In genomic region chr12:109594566-109595317, GRCh38 we compare ENCODE assay signal across 18 cellular contexts. TPM values are rescaled to one million over a fixed set of nuclear protein-coding genes. Genes with fewer than 3 reads are reported as not detected.
A peak's percentile ranks its signal among the peaks of the same experiment; 100 is the strongest.
DNase-seq lines count a peak whose midpoint lies in the region; ATAC-seq and TF ChIP-seq lines count a peak whose summit lies in the region.
"Had no signal": no experiment of that assay in that cellular context is flagged by ENCODE, and none has a peak within 500 bp of the region (broad histone marks: within the 10 kb centered on the region; RNA-seq: fewer than 3 reads in every experiment).

No MANE protein-coding gene starts in this region.

- H3K56ac ChIP-seq in IMR-90 (ENCODE audit: extremely low read depth, insufficient read depth, low read length): no peak overlapping the region

- 100% methylated on average over 3 of the region's 15 CpGs; no CpG with 5 or more reads in 1 of the 2 experiments for WGBS in IMR-90 (ENCODE audit: extremely low coverage in 2 of 2, insufficient read length in 1 of 2), 2 experiments
- 66 to 77% (median 67%) methylated on average over 15 of the region's 15 CpGs for WGBS in psoas muscle, 3 donors
- 70 to 71% methylated on average over 2 to 3 of the region's 15 CpGs for WGBS in gastroesophageal sphincter (ENCODE audit: low coverage in 1 of 2), 2 donors
- 87 to 92% methylated on average over 15 of the region's 15 CpGs for WGBS in heart right ventricle, 2 donors

- H3K14ac ChIP-seq in IMR-90 (replicated peaks; ENCODE audit: low read depth, low read length): no peak overlapping the region

- TF ChIP-seq EP300 in gastroesophageal sphincter (IDR thresholded peaks at IDR 0.05): no peak

- no peak for ATAC-seq in IMR-90 (ENCODE audit: low read depth)
- peak; percentile 19 to 33 (median 23) for ATAC-seq in psoas muscle
- no peak for ATAC-seq in gastroesophageal sphincter
- no peak for ATAC-seq in heart right ventricle
- ATAC-seq: Panc1 had no signal

- no peak overlapping the region for H3K23ac ChIP-seq in IMR-90 (ENCODE audit: low read depth, low read length)

- H2BK5ac ChIP-seq in IMR-90 (ENCODE audit: low read depth, low read length, poor library complexity, severe bottlenecking): no peak overlapping the region

- TF ChIP-seq CTCF in IMR-90 (conservative IDR thresholded peaks at IDR 0.05; ENCODE audit: low read depth, low read length): no peak
- TF ChIP-seq CTCF in epithelial cell of esophagus (IDR thresholded peaks at IDR 0.05; ENCODE audit: insufficient read depth, low read depth, low read length, missing control alignments): no peak
- TF ChIP-seq CTCF in psoas muscle (IDR thresholded peaks at IDR 0.05): no peak
- no peak for TF ChIP-seq CTCF in gastroesophageal sphincter (IDR thresholded peaks at IDR 0.05)
- TF ChIP-seq CTCF in heart right ventricle (IDR thresholded peaks at IDR 0.05): no peak

- intact Hi-C loops in IMR-90 (cut with micrococcal nuclease): loop anchor here (5.0 kb wide), 1 partner anchor 118 kb away; the partner anchor contains the start of gene FAM222A
- intact Hi-C loops in psoas muscle (cut with DNase I): loop anchor here in 1 of 2 donors (5.0 kb wide), 2 partner anchors 72 to 123 kb away; no protein-coding TSS in a partner anchor
- intact Hi-C loops in heart right ventricle (cut with DNase I): loop anchor here in 8 of 10 donors (5.0 to 10.0 kb wide), 8 partner anchors 72 to 280 kb away; partner anchors contain the start of gene FAM222A (in 7 of the 8)

- no peaks in the 10 kb centered on the region for H4K20me1 ChIP-seq in IMR-90 (ENCODE audit: insufficient read depth, low read length)
- no peaks in the 10 kb centered on the region for H4K20me1 ChIP-seq in Karpas-422 (ENCODE audit: insufficient read depth, low read depth, low read length)

- no peak overlapping the region for H2AK9ac ChIP-seq in IMR-90 (replicated peaks; ENCODE audit: low read depth, low read length, poor library complexity)

- H4K91ac ChIP-seq in IMR-90 (ENCODE audit: insufficient read depth, low read depth, low read length): no peak overlapping the region

- H3K9me2 ChIP-seq in Karpas-422 (replicated peaks; ENCODE audit: insufficient read depth, low read length): no peaks in the 10 kb centered on the region

- H4K8ac ChIP-seq in IMR-90 (ENCODE audit: low read depth in 2 of 2, low read length in 2 of 2): no peak overlapping the region

- H3K79me2 ChIP-seq in Karpas-422 (ENCODE audit: low read length): no peaks in the 10 kb centered on the region

- POLR2A ChIA-PET in IMR-90 (lab: Charles Lee; ENCODE audit: unreplicated experiment): no interaction called here

- in situ Hi-C loops in IMR-90 (cut with MboI; ENCODE audit: low sequenced_read_pairs): loop anchor here (5.0 kb wide), 1 partner anchor 178 kb away; no protein-coding TSS in a partner anchor

- H3K4me2 ChIP-seq in IMR-90 (ENCODE audit: low read depth, low read length): no peak overlapping the region
- H3K4me2 ChIP-seq in Karpas-422 (ENCODE audit: low read depth, low read length, poor library complexity, severe bottlenecking): no peak overlapping the region

- no peak for TF ChIP-seq RAD21 in IMR-90 (IDR thresholded peaks at IDR 0.05; ENCODE audit: low read length)

- H3K27ac ChIP-seq in IMR-90 (ENCODE audit: insufficient read depth, low read length): no peak overlapping the region
- peak overlapping the region; percentile 89 for H3K27ac ChIP-seq in psoas muscle
- H3K27ac ChIP-seq in gastroesophageal sphincter: no peak overlapping the region
- H3K27ac ChIP-seq in Karpas-422 (ENCODE audit: low read length): no peak overlapping the region
- H3K27ac ChIP-seq in heart right ventricle: peak overlapping the region in 1 of 10 donors; percentile 20
- H3K27ac ChIP-seq: C4-2B had no signal

- no peak overlapping the region for H2BK120ac ChIP-seq in IMR-90 (ENCODE audit: low read depth, low read length)

- no TSS peak for BruUV-seq in IMR-90 (replicated peaks; lab: Mats Ljungman, UMichigan)

- no peak overlapping the region for H3K18ac ChIP-seq in IMR-90 (ENCODE audit: low read depth, low read length)

- no peaks in the 10 kb centered on the region for H3K36me3 ChIP-seq in IMR-90 (ENCODE audit: control insufficient read depth, insufficient read depth, low read length)
- peaks cover 0 to 11% of the 10 kb centered on the region in 2 donors for H3K36me3 ChIP-seq in psoas muscle (ENCODE audit: insufficient read depth in 1 of 2, low read depth in 1 of 2)
- H3K36me3 ChIP-seq in gastroesophageal sphincter: peaks cover 0 to 73% of the 10 kb centered on the region in 2 donors
- H3K36me3 ChIP-seq in Karpas-422 (ENCODE audit: insufficient read depth, low read length): no peaks in the 10 kb centered on the region
- H3K36me3 ChIP-seq in heart right ventricle: peaks cover 0 to 67% (median 0%) of the 10 kb centered on the region in 9 donors

- dilution Hi-C loops in IMR-90 (cut with HindIII; ENCODE audit: low sequenced_read_pairs, unreplicated experiment): no loop called here

- no peak for DNase-seq in IMR-90
- peak; percentile 11 for DNase-seq in SW480 (ENCODE audit: low spot score)
- peak; percentile 15 for DNase-seq in epithelial cell of esophagus (ENCODE audit: low read depth)
- DNase-seq in psoas muscle: no peak
- no peak for DNase-seq in Karpas-422
- no peak for DNase-seq in heart right ventricle
- DNase-seq in SIG-M5 treated with dmso at 0.1 percent for 504 hours (lab: John Stamatoyannopoulos, UW; ENCODE audit: unreplicated experiment): no peak
- DNase-seq: COR-L47, DMS153, EL, NCI-H1048, NCI-H2107, NCI-H226, NCI-H69, Right ventricle myocardium superior had no signal

- no peaks in the 10 kb centered on the region for H3K27me3 ChIP-seq in IMR-90 (ENCODE audit: control insufficient read depth, insufficient read depth, low read length)
- no peaks in the 10 kb centered on the region for H3K27me3 ChIP-seq in psoas muscle (ENCODE audit: insufficient read depth in 3 of 3, low read length in 2 of 3)
- H3K27me3 ChIP-seq in gastroesophageal sphincter: no peaks in the 10 kb centered on the region
- H3K27me3 ChIP-seq in Karpas-422 (ENCODE audit: low read length): no peaks in the 10 kb centered on the region
- H3K27me3 ChIP-seq in heart right ventricle: no peaks in the 10 kb centered on the region

- peaks cover 3% of the 10 kb centered on the region; the same call in 1 of the 2 replicates for H3K9me1 ChIP-seq in IMR-90 (ENCODE audit: insufficient read depth, low read length)

- H2BK15ac ChIP-seq in IMR-90 (ENCODE audit: low read depth, low read length): no peak overlapping the region

- no peak overlapping the region for H2BK20ac ChIP-seq in IMR-90 (ENCODE audit: low read depth, low read length)

- CTCF ChIA-PET in IMR-90 (lab: Yijun Ruan, JAX): interaction anchor here (2.4 kb wide), 1 partner anchor 180 kb away, joined by 5 read pairs; no protein-coding TSS in a partner anchor

- no peak overlapping the region for H4K5ac ChIP-seq in IMR-90 (ENCODE audit: low read depth, low read length)

- H3K9ac ChIP-seq in IMR-90 (ENCODE audit: low read depth, low read length): no peak overlapping the region
- no peak overlapping the region for H3K9ac ChIP-seq in Karpas-422 (ENCODE audit: low read length)

- H3K4ac ChIP-seq in IMR-90 (ENCODE audit: low read depth, low read length): no peak overlapping the region

- no peaks in the 10 kb centered on the region for H3K9me3 ChIP-seq in IMR-90 (ENCODE audit: control insufficient read depth, insufficient read depth, low read length)
- H3K9me3 ChIP-seq in psoas muscle: no peaks in the 10 kb centered on the region
- no peaks in the 10 kb centered on the region for H3K9me3 ChIP-seq in gastroesophageal sphincter
- H3K9me3 ChIP-seq in Karpas-422 (ENCODE audit: low read length): no peaks in the 10 kb centered on the region
- H3K9me3 ChIP-seq in heart right ventricle: no peaks in the 10 kb centered on the region

- no peaks in the 10 kb centered on the region for H3K79me1 ChIP-seq in IMR-90 (ENCODE audit: low read depth in 1 of 2, low read length in 2 of 2)

- H3K4me3 ChIP-seq in IMR-90 (ENCODE audit: insufficient read depth, low read depth, low read length): no peak overlapping the region
- no peak overlapping the region for H3K4me3 ChIP-seq in epithelial cell of esophagus (ENCODE audit: low read length)
- no peak overlapping the region for H3K4me3 ChIP-seq in psoas muscle
- H3K4me3 ChIP-seq in gastroesophageal sphincter: no peak overlapping the region
- no peak overlapping the region for H3K4me3 ChIP-seq in Karpas-422 (ENCODE audit: low read length)
- H3K4me3 ChIP-seq in heart right ventricle: no peak overlapping the region

- H2AFZ ChIP-seq in IMR-90 (replicated peaks; ENCODE audit: low read length, poor library complexity) (no peak overlapping the region), Karpas-422 (ENCODE audit: low read length) (no peak overlapping the region)

- H3K4me1 ChIP-seq in IMR-90 (ENCODE audit: control insufficient read depth, insufficient read depth, low read length) (peaks cover 2% of the 10 kb centered on the region; the same call in 1 of the 2 replicates), psoas muscle (peaks cover 42% of the 10 kb centered on the region), gastroesophageal sphincter (peaks cover 0 to 15% (median 5%) of the 10 kb centered on the region in 3 donors), Karpas-422 (ENCODE audit: low read length) (no peaks in the 10 kb centered on the region), heart right ventricle (peaks cover 0 to 27% (median 13%) of the 10 kb centered on the region in 9 donors)

- H2AK5ac ChIP-seq in IMR-90 (ENCODE audit: low read depth, low read length): no peak overlapping the region

- TF ChIP-seq POLR2A in IMR-90 (IDR thresholded peaks at IDR 0.05; ENCODE audit: low read depth, low read length) (no peak), gastroesophageal sphincter (IDR thresholded peaks at IDR 0.05) (no peak)

RNA-seq across cellular contexts. Expression of gene MVK, which starts 21.1 kb away (rescaled TPM):
- total RNA-seq in IMR-90 (2012; rRNA removed): 6.6 and 6.9 TPM in 2 replicates
- polyA plus RNA-seq in IMR-90 (2012; rRNA removed): 11.5 and 12.2 TPM in 2 replicates
- polyA plus RNA-seq in IMR-90 (2012; cell fraction: cytosol; rRNA removed): 9.8 and 11.6 TPM in 2 replicates
- polyA plus RNA-seq in IMR-90 (2012; cell fraction: nucleus; rRNA removed; ENCODE audit: low replicate concordance): 12.4 and 22.5 TPM in 2 replicates
- total RNA-seq in psoas muscle: 10 to 100 TPM in 1 of 4 donors, 1 to 10 TPM in 3; 7.5 to 11.4 (median 8.7) TPM
- 10 to 100 TPM in 2 of 3 donors, 1 to 10 TPM in 1; 6.4 to 10.5 (median 10.2) TPM for polyA plus RNA-seq in psoas muscle
- 10 to 100 TPM in 2 of 4 donors, 1 to 10 TPM in 2; 6.2 to 18.2 (median 10.4) TPM for total RNA-seq in gastroesophageal sphincter
- total RNA-seq in Karpas-422 (2014; rRNA removed; shearing (Covaris generic); ENCODE audit: low replicate concordance): 14.7 and 19.0 TPM in 2 replicates
- 10 to 100 TPM in 3 of 10 donors, 1 to 10 TPM in 7; 7.9 to 12.0 (median 9.2) TPM for total RNA-seq in heart right ventricle
- polyA plus RNA-seq in heart right ventricle: 10 to 100 TPM; 11.2 to 18.1 TPM

RNA-seq across cellular contexts. Expression of gene MMAB, which starts 21.4 kb away (rescaled TPM):
- 14.2 and 16.5 TPM in 2 replicates for total RNA-seq in IMR-90 (2012; rRNA removed)
- 16.9 and 17.3 TPM in 2 replicates for polyA plus RNA-seq in IMR-90 (2012; rRNA removed)
- polyA plus RNA-seq in IMR-90 (2012; cell fraction: cytosol; rRNA removed): 16.1 and 18.4 TPM in 2 replicates
- 16.9 and 21.4 TPM in 2 replicates for polyA plus RNA-seq in IMR-90 (2012; cell fraction: nucleus; rRNA removed; ENCODE audit: low replicate concordance)
- 10 to 100 TPM; 28.5 to 43.3 (median 38.1) TPM for total RNA-seq in psoas muscle
- 10 to 100 TPM; 17.3 to 34.6 (median 24.7) TPM for polyA plus RNA-seq in psoas muscle
- 10 to 100 TPM; 22.3 to 39.6 (median 31.1) TPM for total RNA-seq in gastroesophageal sphincter
- total RNA-seq in Karpas-422 (2014; rRNA removed; shearing (Covaris generic); ENCODE audit: low replicate concordance): 33.5 and 46.1 TPM in 2 replicates
- 10 to 100 TPM; 27.7 to 50.7 (median 43.8) TPM for total RNA-seq in heart right ventricle
- 10 to 100 TPM; 38.5 to 41.3 TPM for polyA plus RNA-seq in heart right ventricle

Comparison
In these comparisons a context has a peak if more than half of its experiments do, and no peak if none do; other contexts are left out.
1. ATAC-seq: peak in psoas muscle (4 of 4); none in IMR-90 (single experiment), gastroesophageal sphincter (single experiment) and heart right ventricle (0 of 8).
2. DNase-seq: peak in SW480 (single experiment) and epithelial cell of esophagus (single experiment); none in IMR-90 (single experiment), psoas muscle (0 of 2), Karpas-422 (single experiment), heart right ventricle (0 of 2) and SIG-M5 treated with dmso at 0.1 percent for 504 hours (single experiment).